In genomic region chr19:12995596-12996541, GRCh38 we compare ENCODE assay signal across 1 cellular context.
A peak's percentile ranks its signal among the peaks of the same experiment; 100 is the strongest.
TF ChIP-seq lines count a peak whose summit lies in the region.

No MANE protein-coding gene starts in this region.

TF ChIP-seq in K562, 482 proteins besides CTCF, POLR2A, EP300 and RAD21 (continued from another document and continues in another):
- TF ChIP-seq, protein P1, sequence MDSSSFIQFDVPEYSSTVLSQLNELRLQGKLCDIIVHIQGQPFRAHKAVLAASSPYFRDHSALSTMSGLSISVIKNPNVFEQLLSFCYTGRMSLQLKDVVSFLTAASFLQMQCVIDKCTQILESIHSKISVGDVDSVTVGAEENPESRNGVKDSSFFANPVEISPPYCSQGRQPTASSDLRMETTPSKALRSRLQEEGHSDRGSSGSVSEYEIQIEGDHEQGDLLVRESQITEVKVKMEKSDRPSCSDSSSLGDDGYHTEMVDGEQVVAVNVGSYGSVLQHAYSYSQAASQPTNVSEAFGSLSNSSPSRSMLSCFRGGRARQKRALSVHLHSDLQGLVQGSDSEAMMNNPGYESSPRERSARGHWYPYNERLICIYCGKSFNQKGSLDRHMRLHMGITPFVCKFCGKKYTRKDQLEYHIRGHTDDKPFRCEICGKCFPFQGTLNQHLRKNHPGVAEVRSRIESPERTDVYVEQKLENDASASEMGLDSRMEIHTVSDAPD (CRISPR knock-in tag; IDR thresholded peaks at IDR 0.05): no peak
- TF ChIP-seq TAF15 (IDR thresholded peaks at IDR 0.05; ENCODE audit: low read depth, low read length): no peak
- no peak for TF ChIP-seq BCLAF1 (IDR thresholded peaks at IDR 0.05; ENCODE audit: borderline replicate concordance in 1 of 2, control insufficient read depth in 1 of 2, low read depth in 2 of 2, low read length in 1 of 2)
- peak; percentile 13; the same call in 1 of the 2 replicates for TF ChIP-seq MGA (IDR thresholded peaks at IDR 0.05)
- TF ChIP-seq BACH1 (tag; IDR thresholded peaks at IDR 0.05): no peak
- TF ChIP-seq ZBTB7A (IDR thresholded peaks at IDR 0.05; ENCODE audit: borderline replicate concordance, control insufficient read depth, low read depth, low read length): peak; percentile 44; the same call in 1 of the 2 replicates
- no peak for TF ChIP-seq MCM3 (IDR thresholded peaks at IDR 0.05)
- TF ChIP-seq ZNF184 (CRISPR knock-in tag; IDR thresholded peaks at IDR 0.05): no peak
- TF ChIP-seq KDM2B (CRISPR knock-in tag; IDR thresholded peaks at IDR 0.05): peak; percentile 52; the same call in 1 of the 2 replicates
- no peak for TF ChIP-seq HCFC1 (IDR thresholded peaks at IDR 0.05; ENCODE audit: low read depth, low read length)
- no peak for TF ChIP-seq SRSF1 (IDR thresholded peaks at IDR 0.05; ENCODE audit: low read depth, low read length)
- TF ChIP-seq, protein P2, sequence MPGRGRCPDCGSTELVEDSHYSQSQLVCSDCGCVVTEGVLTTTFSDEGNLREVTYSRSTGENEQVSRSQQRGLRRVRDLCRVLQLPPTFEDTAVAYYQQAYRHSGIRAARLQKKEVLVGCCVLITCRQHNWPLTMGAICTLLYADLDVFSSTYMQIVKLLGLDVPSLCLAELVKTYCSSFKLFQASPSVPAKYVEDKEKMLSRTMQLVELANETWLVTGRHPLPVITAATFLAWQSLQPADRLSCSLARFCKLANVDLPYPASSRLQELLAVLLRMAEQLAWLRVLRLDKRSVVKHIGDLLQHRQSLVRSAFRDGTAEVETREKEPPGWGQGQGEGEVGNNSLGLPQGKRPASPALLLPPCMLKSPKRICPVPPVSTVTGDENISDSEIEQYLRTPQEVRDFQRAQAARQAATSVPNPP (IDR thresholded peaks at IDR 0.05; ENCODE audit: borderline replicate concordance, insufficient read depth, insufficient read length): no peak
- TF ChIP-seq, protein P3, sequence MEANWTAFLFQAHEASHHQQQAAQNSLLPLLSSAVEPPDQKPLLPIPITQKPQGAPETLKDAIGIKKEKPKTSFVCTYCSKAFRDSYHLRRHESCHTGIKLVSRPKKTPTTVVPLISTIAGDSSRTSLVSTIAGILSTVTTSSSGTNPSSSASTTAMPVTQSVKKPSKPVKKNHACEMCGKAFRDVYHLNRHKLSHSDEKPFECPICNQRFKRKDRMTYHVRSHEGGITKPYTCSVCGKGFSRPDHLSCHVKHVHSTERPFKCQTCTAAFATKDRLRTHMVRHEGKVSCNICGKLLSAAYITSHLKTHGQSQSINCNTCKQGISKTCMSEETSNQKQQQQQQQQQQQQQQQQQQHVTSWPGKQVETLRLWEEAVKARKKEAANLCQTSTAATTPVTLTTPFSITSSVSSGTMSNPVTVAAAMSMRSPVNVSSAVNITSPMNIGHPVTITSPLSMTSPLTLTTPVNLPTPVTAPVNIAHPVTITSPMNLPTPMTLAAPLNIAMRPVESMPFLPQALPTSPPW (CRISPR knock-in tag; IDR thresholded peaks at IDR 0.05): peak; percentile 89
- no peak for TF ChIP-seq SMAD2 (IDR thresholded peaks at IDR 0.05; ENCODE audit: low read depth, low read length)
- TF ChIP-seq ZBTB17 (CRISPR knock-in tag; IDR thresholded peaks at IDR 0.05): no peak
- TF ChIP-seq ZNF146 (CRISPR knock-in tag; IDR thresholded peaks at IDR 0.05; ENCODE audit: unreplicated experiment): no peak
- TF ChIP-seq, protein P4, sequence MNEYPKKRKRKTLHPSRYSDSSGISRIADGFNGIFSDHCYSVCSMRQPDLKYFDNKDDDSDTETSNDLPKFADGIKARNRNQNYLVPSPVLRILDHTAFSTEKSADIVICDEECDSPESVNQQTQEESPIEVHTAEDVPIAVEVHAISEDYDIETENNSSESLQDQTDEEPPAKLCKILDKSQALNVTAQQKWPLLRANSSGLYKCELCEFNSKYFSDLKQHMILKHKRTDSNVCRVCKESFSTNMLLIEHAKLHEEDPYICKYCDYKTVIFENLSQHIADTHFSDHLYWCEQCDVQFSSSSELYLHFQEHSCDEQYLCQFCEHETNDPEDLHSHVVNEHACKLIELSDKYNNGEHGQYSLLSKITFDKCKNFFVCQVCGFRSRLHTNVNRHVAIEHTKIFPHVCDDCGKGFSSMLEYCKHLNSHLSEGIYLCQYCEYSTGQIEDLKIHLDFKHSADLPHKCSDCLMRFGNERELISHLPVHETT (CRISPR knock-in tag; conservative IDR thresholded peaks at IDR 0.05 in 1 of 2, IDR thresholded peaks at IDR 0.05 in 1 of 2): peak in 1 of 2 experiments; percentile 51; a peak in 2 of 4 replicates
- TF ChIP-seq, protein P5, sequence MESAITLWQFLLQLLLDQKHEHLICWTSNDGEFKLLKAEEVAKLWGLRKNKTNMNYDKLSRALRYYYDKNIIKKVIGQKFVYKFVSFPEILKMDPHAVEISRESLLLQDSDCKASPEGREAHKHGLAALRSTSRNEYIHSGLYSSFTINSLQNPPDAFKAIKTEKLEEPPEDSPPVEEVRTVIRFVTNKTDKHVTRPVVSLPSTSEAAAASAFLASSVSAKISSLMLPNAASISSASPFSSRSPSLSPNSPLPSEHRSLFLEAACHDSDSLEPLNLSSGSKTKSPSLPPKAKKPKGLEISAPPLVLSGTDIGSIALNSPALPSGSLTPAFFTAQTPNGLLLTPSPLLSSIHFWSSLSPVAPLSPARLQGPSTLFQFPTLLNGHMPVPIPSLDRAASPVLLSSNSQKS (CRISPR knock-in tag; IDR thresholded peaks at IDR 0.05): no peak
- no peak for TF ChIP-seq JUNB (CRISPR knock-in tag; conservative IDR thresholded peaks at IDR 0.05)
- TF ChIP-seq NFE2 (IDR thresholded peaks at IDR 0.05; ENCODE audit: low read depth): no peak
- no peak for TF ChIP-seq MECOM (CRISPR knock-in tag; IDR thresholded peaks at IDR 0.05)
- peak; percentile 35 to 64; a peak in 1 of 4 replicates for TF ChIP-seq UBTF (IDR thresholded peaks at IDR 0.05; ENCODE audit: borderline replicate concordance in 1 of 2, low read depth in 2 of 2, low read length in 2 of 2)
- TF ChIP-seq BRD4 (IDR thresholded peaks at IDR 0.05): no peak
- no peak for TF ChIP-seq DDX20 (tag; IDR thresholded peaks at IDR 0.05; ENCODE audit: low read depth)
- TF ChIP-seq ZNF133 (CRISPR knock-in tag; IDR thresholded peaks at IDR 0.05): no peak
- no peak for TF ChIP-seq ZFPM2 (CRISPR knock-in tag; IDR thresholded peaks at IDR 0.05)
- peak; percentile 79 for TF ChIP-seq CTBP1 (IDR thresholded peaks at IDR 0.05; ENCODE audit: borderline replicate concordance)
- TF ChIP-seq ZNF384 (IDR thresholded peaks at IDR 0.05; ENCODE audit: low read depth, low read length): no peak
- TF ChIP-seq SIX5 (IDR thresholded peaks at IDR 0.05; ENCODE audit: borderline replicate concordance in 1 of 2, insufficient read depth in 1 of 2, low read depth in 1 of 2, low read length in 2 of 2): no peak
